Comparison of ENCODE assay signal across 15 cellular contexts in the genomic region with DNA sequence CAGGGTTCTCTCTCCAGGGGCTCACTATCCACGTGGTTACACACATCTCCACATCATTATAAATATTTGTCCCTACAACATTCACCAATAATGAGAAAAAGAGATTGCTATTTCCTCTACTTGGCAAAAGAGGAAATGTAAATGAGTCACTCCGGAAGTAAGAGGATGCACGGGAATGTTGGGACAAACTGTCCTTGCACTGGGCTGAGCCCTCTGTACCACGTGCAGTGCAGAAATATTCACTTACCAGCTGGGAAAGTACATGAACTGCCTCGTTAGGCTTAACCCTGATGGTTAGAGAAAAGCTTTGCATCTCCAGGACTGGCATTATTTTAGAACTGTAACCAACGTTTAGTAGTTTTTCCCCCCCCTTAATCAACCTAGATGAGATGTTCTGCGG.
DNase-seq lines count a peak whose midpoint lies in the region; ATAC-seq, FAIRE-seq and TF ChIP-seq lines count a peak whose summit lies in the region.
"Had no signal": no experiment of that assay in that cellular context is flagged by ENCODE, and none has a peak within 500 bp of the region (broad histone marks: within the 10 kb centered on the region; RNA-seq: fewer than 3 reads in every experiment).

No MANE protein-coding gene starts in this region.

- H2BK15ac ChIP-seq in mesenchymal stem cell (ENCODE audit: low read depth, poor library complexity, severe bottlenecking): no peak overlapping the region

- H3K27ac ChIP-seq in liver (ENCODE audit: low read depth in 1 of 2, low read length in 2 of 2): peak overlapping the region in 1 of 2 donors; percentile 54
- no peak overlapping the region for H3K27ac ChIP-seq in HepG2 (ENCODE audit: extremely low read length, insufficient read depth, low read length)
- peak overlapping the region; percentile 20 to 86 (median 66) for H3K27ac ChIP-seq in esophagus squamous epithelium
- H3K27ac ChIP-seq in mesenchymal stem cell (ENCODE audit: low read length, poor library complexity, severe bottlenecking): no peak overlapping the region

- H3K9ac ChIP-seq in liver (ENCODE audit: low read depth in 1 of 2, low read length in 2 of 2): no peak overlapping the region
- H3K9ac ChIP-seq in HepG2 (ENCODE audit: insufficient read depth, low read depth, low read length): no peak overlapping the region
- H3K9ac ChIP-seq in mesenchymal stem cell (ENCODE audit: low read length): no peak overlapping the region

- no peaks in the 10 kb centered on the region for H3K27me3 Mint-ChIP-seq in T-helper 2 cell treated with Interferon-gamma antibody and Interleukin-4, amounts not matched to agents 5 μg/mL and 100 μg/mL, for 36 hours (ENCODE audit: low read depth)

- no peak overlapping the region for H2AK5ac ChIP-seq in mesenchymal stem cell (ENCODE audit: low read length, severe bottlenecking)

- H3K9me3 ChIP-seq in liver (ENCODE audit: control insufficient read depth in 4 of 4, low read length in 3 of 4) (peaks cover 0 to 4% (median 0%) of the 10 kb centered on the region in 4 donors), HepG2 (ENCODE audit: low read length) (no peaks in the 10 kb centered on the region), esophagus squamous epithelium (no peaks in the 10 kb centered on the region), mesenchymal stem cell (ENCODE audit: control insufficient read depth, low read length) (no peaks in the 10 kb centered on the region)
- H3K9me3 ChIP-seq: HAP-1, tibial artery had no signal

- FAIRE-seq in HepG2 (lab: Jason Lieb, UNC): no peak
- FAIRE-seq: endometrium, GM12878 had no signal

- no peaks in the 10 kb centered on the region for H3K79me1 ChIP-seq in mesenchymal stem cell (replicated peaks; ENCODE audit: low read length, poor library complexity, severe bottlenecking)

- DNase-seq in HepG2 (ENCODE audit: low spot score): no peak
- DNase-seq in esophagus squamous epithelium (lab: John Stamatoyannopoulos, UW): no peak
- peak; percentile 78 for DNase-seq in mesenchymal stem cell
- DNase-seq in T-helper 2 cell treated with Interferon-gamma antibody and Interleukin-4, amounts not matched to agents 5 μg/mL and 100 μg/mL, for 36 hours (ENCODE audit: low spot score): no peak
- DNase-seq in kidney glomerular epithelial cell (lab: John Stamatoyannopoulos, UW): no peak
- DNase-seq: activated CD4-positive, alpha-beta T cell treated with anti-CD3 and anti-CD28 coated beads for 1 hour; activated T-cell treated with anti-CD3 and anti-CD28 coated beads, Interleukin-2, amount 50 U/mL, for 48 hours; NCI-H187 treated with DMSO at 0.1 percent for 48 hours had no signal

- intact Hi-C loops in HepG2 (cut with micrococcal nuclease; ENCODE audit: unreplicated experiment) (no loop called here), esophagus squamous epithelium (cut with DNase I) (no loop called here)

- no peak overlapping the region for H3K23ac ChIP-seq in mesenchymal stem cell (ENCODE audit: low read length in 2 of 2)

- in situ Hi-C loops in HepG2 (cut with HindIII; ENCODE audit: extremely low pct_ligation_motif_present, low pct_unique_long_range_greater_than_20kb): no loop called here

- H3K27me3 ChIP-seq in liver (ENCODE audit: control insufficient read depth in 4 of 4, insufficient read depth in 4 of 4, low read length in 3 of 4) (peaks cover 0 to 5% (median 0%) of the 10 kb centered on the region in 4 donors), HepG2 (ENCODE audit: control insufficient read depth in 1 of 2, insufficient read depth in 2 of 2, low read length in 2 of 2) (no peaks in the 10 kb centered on the region), esophagus squamous epithelium (no peaks in the 10 kb centered on the region), mesenchymal stem cell (ENCODE audit: control insufficient read depth in 1 of 2, insufficient read depth in 1 of 2, low read length in 2 of 2) (no peaks in the 10 kb centered on the region)
- H3K27me3 ChIP-seq: tibial artery had no signal

- TF ChIP-seq POLR2A in HepG2 (IDR thresholded peaks at IDR 0.05; ENCODE audit: insufficient read depth in 1 of 2, low read depth in 2 of 2, low read length in 2 of 2) (no peak), esophagus squamous epithelium (IDR thresholded peaks at IDR 0.05) (peak in 1 of 4 donors; percentile 12)

- H2AFZ ChIP-seq in HepG2 (ENCODE audit: low read length) (no peak overlapping the region), mesenchymal stem cell (ENCODE audit: low read depth, low read length) (no peak overlapping the region)

- no TSS peak for BruUV-seq in HepG2 (replicated peaks; lab: Mats Ljungman, UMichigan)

- POLR2A ChIA-PET in HepG2 (lab: Yijun Ruan, JAX): no interaction called here

- peak in 1 of 2 donors; percentile 44 for TF ChIP-seq RAD21 in liver (IDR thresholded peaks at IDR 0.05)
- TF ChIP-seq RAD21 in HepG2 (CRISPR knock-in tag; IDR thresholded peaks at IDR 0.05): no peak

- H3K4ac ChIP-seq in mesenchymal stem cell (ENCODE audit: low read depth in 1 of 2, low read length in 2 of 2): peak overlapping the region; percentile 49 to 92

- H3K4me1 ChIP-seq in liver (ENCODE audit: control insufficient read depth in 4 of 4, insufficient read depth in 4 of 4, low read length in 3 of 4) (no peaks in the 10 kb centered on the region), HepG2 (ENCODE audit: insufficient read depth, low read length) (no peaks in the 10 kb centered on the region), esophagus squamous epithelium (peaks cover 0 to 17% (median 0%) of the 10 kb centered on the region in 3 donors), mesenchymal stem cell (ENCODE audit: control insufficient read depth, insufficient read depth, low read depth, low read length) (no peaks in the 10 kb centered on the region)
- H3K4me1 ChIP-seq: HAP-1 had no signal

- H3K14ac ChIP-seq in mesenchymal stem cell (ENCODE audit: low read length in 2 of 2): no peak overlapping the region

- H2BK12ac ChIP-seq in mesenchymal stem cell (ENCODE audit: low read length in 2 of 2): peak overlapping the region; percentile 6 to 100

- H3K79me2 ChIP-seq in HepG2 (ENCODE audit: insufficient read depth, low read length): no peaks in the 10 kb centered on the region

- no peak overlapping the region for H3K4me2 ChIP-seq in HepG2 (ENCODE audit: low read depth, low read length)
- no peak overlapping the region for H3K4me2 ChIP-seq in mesenchymal stem cell (ENCODE audit: low read length, poor library complexity, severe bottlenecking)

- WGBS in liver: 49% methylated on average over 7 of the region's 7 CpGs
- WGBS in HepG2 (ENCODE audit: low lambda C conversion rate): 25% methylated on average over 5 of the region's 7 CpGs
- 45 to 61% methylated on average over 3 to 7 of the region's 7 CpGs for WGBS in esophagus squamous epithelium, 2 donors
- 21% methylated on average over 7 of the region's 7 CpGs for WGBS in mesenchymal stem cell

- no peaks in the 10 kb centered on the region for H3K9me3 Mint-ChIP-seq in T-helper 2 cell treated with Interferon-gamma antibody and Interleukin-4, amounts not matched to agents 5 μg/mL and 100 μg/mL, for 36 hours

- no peaks in the 10 kb centered on the region for H3K4me1 Mint-ChIP-seq in T-helper 2 cell treated with Interferon-gamma antibody and Interleukin-4, amounts not matched to agents 5 μg/mL and 100 μg/mL, for 36 hours (ENCODE audit: low read depth)

- H2BK5ac ChIP-seq in mesenchymal stem cell (ENCODE audit: low read depth, low read length, poor library complexity, severe bottlenecking): no peak overlapping the region

- no peak for TF ChIP-seq CTCF in liver (IDR thresholded peaks at IDR 0.05; ENCODE audit: low read depth, low read length, missing input control)
- TF ChIP-seq CTCF in HepG2 (CRISPR knock-in tag; IDR thresholded peaks at IDR 0.05): no peak
- TF ChIP-seq CTCF in esophagus squamous epithelium (IDR thresholded peaks at IDR 0.05): no peak

- ATAC-seq in HepG2: no peak
- no peak for ATAC-seq in GM18498 (IDR thresholded peaks at IDR 0.05; ENCODE audit: unreplicated experiment)
- ATAC-seq in GM21737 (IDR thresholded peaks at IDR 0.05; ENCODE audit: unreplicated experiment): no peak
- ATAC-seq: GM12878 had no signal

- CTCF ChIA-PET in HepG2 (lab: Yijun Ruan, JAX; ENCODE audit: low intra/inter-chr PET ratio, low total read pairs): no interaction called here

- H3K4me3 Mint-ChIP-seq in T-helper 2 cell treated with Interferon-gamma antibody and Interleukin-4, amounts not matched to agents 5 μg/mL and 100 μg/mL, for 36 hours: no peak overlapping the region

- no peak overlapping the region for H2BK120ac ChIP-seq in mesenchymal stem cell (ENCODE audit: low read depth, low read length)

- H3K36me3 ChIP-seq in liver (ENCODE audit: control insufficient read depth in 4 of 4, insufficient read depth in 3 of 4, low read depth in 1 of 4, low read length in 3 of 4): no peaks in the 10 kb centered on the region
- H3K36me3 ChIP-seq in HepG2 (replicated peaks in 1 of 2; ENCODE audit: control insufficient read depth in 1 of 2, insufficient read depth in 2 of 2, low read length in 2 of 2): no peaks in the 10 kb centered on the region
- no peaks in the 10 kb centered on the region for H3K36me3 ChIP-seq in esophagus squamous epithelium
- no peaks in the 10 kb centered on the region for H3K36me3 ChIP-seq in mesenchymal stem cell (ENCODE audit: control insufficient read depth in 1 of 2, insufficient read depth in 2 of 2, low read depth in 1 of 2, low read length in 2 of 2)
- H3K36me3 ChIP-seq: HAP-1, tibial artery had no signal

- H3K36me3 Mint-ChIP-seq in T-helper 2 cell treated with Interferon-gamma antibody and Interleukin-4, amounts not matched to agents 5 μg/mL and 100 μg/mL, for 36 hours (ENCODE audit: low read depth): no peaks in the 10 kb centered on the region

- H3K27ac Mint-ChIP-seq in T-helper 2 cell treated with Interferon-gamma antibody and Interleukin-4, amounts not matched to agents 5 μg/mL and 100 μg/mL, for 36 hours: no peak overlapping the region

- peak overlapping the region; percentile 53 for H4K91ac ChIP-seq in mesenchymal stem cell (ENCODE audit: low read length)

- TF ChIP-seq EP300 in HepG2 (IDR thresholded peaks at IDR 0.05; ENCODE audit: low read depth in 2 of 2, low read length in 2 of 2) (no peak), HepG2 (CRISPR knock-in tag; IDR thresholded peaks at IDR 0.05; ENCODE audit: borderline replicate concordance) (no peak)

- H3K18ac ChIP-seq in mesenchymal stem cell (ENCODE audit: low read depth in 1 of 2, low read length in 2 of 2): peak overlapping the region; percentile 49 to 95

- H4K20me1 ChIP-seq in HepG2 (ENCODE audit: insufficient read depth, low read length): no peaks in the 10 kb centered on the region

- H4K8ac ChIP-seq in mesenchymal stem cell (ENCODE audit: low read length): peak overlapping the region; percentile 58

- no peak overlapping the region for H3K4me3 ChIP-seq in liver (ENCODE audit: low read depth in 1 of 3, low read length in 3 of 3)
- H3K4me3 ChIP-seq in HepG2 (replicated peaks in 1 of 3; ENCODE audit: insufficient read depth in 1 of 3, low read depth in 2 of 3, low read length in 3 of 3): no peak overlapping the region
- H3K4me3 ChIP-seq in esophagus squamous epithelium: no peak overlapping the region
- no peak overlapping the region for H3K4me3 ChIP-seq in mesenchymal stem cell (ENCODE audit: insufficient read depth in 1 of 2, low read depth in 1 of 2, low read length in 2 of 2)
- H3K4me3 ChIP-seq: GM12878, HAP-1, tibial artery had no signal

TF ChIP-seq in HepG2, 621 proteins besides CTCF, POLR2A, EP300 and RAD21 (continues in another document):
- no peak for TF ChIP-seq HNF4A (CRISPR knock-in tag; IDR thresholded peaks at IDR 0.05)
- no peak for TF ChIP-seq ZEB1 (IDR thresholded peaks at IDR 0.05; ENCODE audit: insufficient replicate concordance, low read depth)

Comparison
In these comparisons a context has a peak if more than half of its experiments do, and no peak if none do; other contexts are left out.
1. H3K27ac ChIP-seq: peak in esophagus squamous epithelium (4 of 4); none in HepG2 (single experiment) and mesenchymal stem cell (single experiment).